In genomic region chr19:30340724-30341595, GRCh38 we compare ENCODE assay signal across 19 cellular contexts. TPM values are rescaled to one million over a fixed set of nuclear protein-coding genes. Genes with fewer than 3 reads are reported as not detected.
A peak's percentile ranks its signal among the peaks of the same experiment; 100 is the strongest.
DNase-seq lines count a peak whose midpoint lies in the region; TF ChIP-seq lines count a peak whose summit lies in the region.
"Had no signal": no experiment of that assay in that cellular context is flagged by ENCODE, and none has a peak within 500 bp of the region (broad histone marks: within the 10 kb centered on the region; RNA-seq: fewer than 3 reads in every experiment).

No MANE protein-coding gene starts in this region.

- peak; percentile 72 for DNase-seq in Karpas-422
- peak; percentile 1 for DNase-seq in fibroblast of villous mesenchyme (ENCODE audit: low read depth)
- no peak for DNase-seq in smooth muscle cell (lab: John Stamatoyannopoulos, UW; ENCODE audit: unreplicated experiment)
- no peak for DNase-seq in NCI-H187 (lab: John Stamatoyannopoulos, UW)
- DNase-seq in NK-92 treated with Interleukin-12 subunit alpha and Interleukin-12 subunit beta, amount 100 ng/mL, for 24 hours (lab: John Stamatoyannopoulos, UW) = no peak
- DNase-seq in stimulated activated CD4-positive, alpha-beta T cell treated with anti-CD3 and anti-CD28 coated beads, Interleukin-4, amount 100 ng/mL, for 24 hours = no peak
- DNase-seq: activated B cell treated with CpG ODN at 0.5 μM for 24 hours; activated CD8-positive, alpha-beta T cell treated with anti-CD3 and anti-CD28 coated beads for 36 hours; activated naive CD4-positive, alpha-beta T cell treated with anti-CD3 and anti-CD28 coated beads, Interleukin-2, amount 10 ng/mL, durations not matched to agents 7 days and 5 days; activated T-cell treated with anti-CD3 and anti-CD28 coated beads, Interleukin-2, amount 50 U/mL, for 1 hour; effector memory CD8-positive, alpha-beta T cell; Kasumi-1; lower lobe of right lung; NCI-H1048; NCI-H69; SIG-M5 had no signal

- TF ChIP-seq CTCF in fibroblast of villous mesenchyme (IDR thresholded peaks at IDR 0.05; ENCODE audit: insufficient read depth, low read depth, low read length) = no peak
- no peak for TF ChIP-seq CTCF in smooth muscle cell (IDR thresholded peaks at IDR 0.05; ENCODE audit: borderline replicate concordance, insufficient read depth, poor library complexity, severe bottlenecking)

- H3K9me3 ChIP-seq in BLaER1 (no peaks in the 10 kb centered on the region), Karpas-422 (ENCODE audit: low read length) (no peaks in the 10 kb centered on the region), smooth muscle cell (replicated peaks; ENCODE audit: low read depth) (no peaks in the 10 kb centered on the region)
- H3K9me3 ChIP-seq: ascending aorta, lower lobe of right lung had no signal

- H3K9ac ChIP-seq in BLaER1 = no peak overlapping the region
- H3K9ac ChIP-seq in Karpas-422 (ENCODE audit: low read length) = peak overlapping the region; percentile 59
- H3K9ac ChIP-seq in smooth muscle cell (ENCODE audit: low read depth) = no peak overlapping the region

- H2AFZ ChIP-seq in Karpas-422 (ENCODE audit: low read length) = peak overlapping the region; percentile 78
- H2AFZ ChIP-seq in smooth muscle cell (ENCODE audit: low read depth) = no peak overlapping the region

- H3K4me3 ChIP-seq in BLaER1 = no peak overlapping the region
- H3K4me3 ChIP-seq in Karpas-422 (ENCODE audit: low read length) = peak overlapping the region; percentile 21
- no peak overlapping the region for H3K4me3 ChIP-seq in fibroblast of villous mesenchyme (ENCODE audit: low read depth, low read length)
- no peak overlapping the region for H3K4me3 ChIP-seq in smooth muscle cell
- H3K4me3 ChIP-seq: ascending aorta, lower lobe of right lung had no signal

- H3K36me3 ChIP-seq in BLaER1 (no peaks in the 10 kb centered on the region), Karpas-422 (ENCODE audit: insufficient read depth, low read length) (no peaks in the 10 kb centered on the region), smooth muscle cell (ENCODE audit: low read depth) (no peaks in the 10 kb centered on the region)
- H3K36me3 ChIP-seq: ascending aorta, lower lobe of right lung had no signal

- H3F3A ChIP-seq in smooth muscle cell (ENCODE audit: low read depth) = no peaks in the 10 kb centered on the region

- WGBS in smooth muscle cell (ENCODE audit: low lambda C conversion rate) = 51% methylated on average over 11 of the region's 11 CpGs

- H3K79me2 ChIP-seq in Karpas-422 (ENCODE audit: low read length) = no peaks in the 10 kb centered on the region
- H3K79me2 ChIP-seq in smooth muscle cell (ENCODE audit: low read depth) = no peaks in the 10 kb centered on the region

- H3K4me2 ChIP-seq in BLaER1 (peak overlapping the region; percentile 50), Karpas-422 (ENCODE audit: low read depth, low read length, poor library complexity, severe bottlenecking) (peak overlapping the region; percentile 57), smooth muscle cell (peak overlapping the region; percentile 59)

- H3K27ac ChIP-seq in BLaER1 = no peak overlapping the region
- H3K27ac ChIP-seq in Karpas-422 (ENCODE audit: low read length) = peak overlapping the region; percentile 83
- H3K27ac ChIP-seq in smooth muscle cell (ENCODE audit: low read depth) = peak overlapping the region; percentile 28
- H3K27ac ChIP-seq: ascending aorta, lower lobe of right lung had no signal

- H4K20me1 ChIP-seq in BLaER1 = no peaks in the 10 kb centered on the region
- no peaks in the 10 kb centered on the region for H4K20me1 ChIP-seq in Karpas-422 (ENCODE audit: insufficient read depth, low read depth, low read length)
- no peaks in the 10 kb centered on the region for H4K20me1 ChIP-seq in smooth muscle cell (ENCODE audit: low read depth)

- H3K9me2 ChIP-seq in Karpas-422 (replicated peaks; ENCODE audit: insufficient read depth, low read length) = no peaks in the 10 kb centered on the region

- H3K4me1 ChIP-seq in BLaER1 (peaks cover 16% of the 10 kb centered on the region), Karpas-422 (ENCODE audit: low read length) (peaks cover 70% of the 10 kb centered on the region), smooth muscle cell (ENCODE audit: low read depth) (peaks cover 6% of the 10 kb centered on the region)
- H3K4me1 ChIP-seq: ascending aorta, lower lobe of right lung had no signal

- H3K27me3 ChIP-seq in BLaER1 (no peaks in the 10 kb centered on the region), Karpas-422 (ENCODE audit: low read length) (no peaks in the 10 kb centered on the region), smooth muscle cell (ENCODE audit: low read depth) (no peaks in the 10 kb centered on the region)
- H3K27me3 ChIP-seq: ascending aorta had no signal

RNA-seq across cellular contexts. Expression of gene ZNF536, which starts 31.2 kb away (rescaled TPM):
- total RNA-seq in Karpas-422 (2014; rRNA removed; shearing (Covaris generic); ENCODE audit: low replicate concordance) = 7.0 and 11.6 TPM in 2 replicates
- not detected in 2 replicates for total RNA-seq in fibroblast of villous mesenchyme
- total RNA-seq in smooth muscle cell = not detected in 2 replicates
- polyA plus RNA-seq in smooth muscle cell = not detected in 2 replicates
- total RNA-seq: activated B cell treated with CpG ODN at 0.5 μM for 24 hours; activated CD8-positive, alpha-beta T cell treated with anti-CD3 and anti-CD28 coated beads for 36 hours; ascending aorta; myocyte had no signal

Comparison
In these comparisons a context has a peak if more than half of its experiments do, and no peak if none do; other contexts are left out.
1. DNase-seq: peak in Karpas-422 (single experiment) and fibroblast of villous mesenchyme (single experiment); none in smooth muscle cell (single experiment), NCI-H187 (0 of 2), NK-92 treated with Interleukin-12 subunit alpha and Interleukin-12 subunit beta, amount 100 ng/mL, for 24 hours (single experiment) and stimulated activated CD4-positive, alpha-beta T cell treated with anti-CD3 and anti-CD28 coated beads, Interleukin-4, amount 100 ng/mL, for 24 hours (single experiment).
2. Peak in every context shown above with its lines, with median percentiles within 50 percentile points of each other: H3K4me2 ChIP-seq.